11 cellular contexts compared by ENCODE assay signal in genomic region chr11:1878134-1879031, GRCh38. TPM values are rescaled to one million over a fixed set of nuclear protein-coding genes. Genes with fewer than 3 reads are reported as not detected.
DNase-seq lines count a peak whose midpoint lies in the region; FAIRE-seq and TF ChIP-seq lines count a peak whose summit lies in the region.
"Had no signal": no experiment of that assay in that cellular context is flagged by ENCODE, and none has a peak within 500 bp of the region (broad histone marks: within the 10 kb centered on the region; RNA-seq: fewer than 3 reads in every experiment).

No MANE protein-coding gene starts in this region.

- no peak overlapping the region for H3K23ac ChIP-seq in mesendoderm (ENCODE audit: low read length)

- H3K79me2 ChIP-seq in mesendoderm (ENCODE audit: control insufficient read depth, insufficient read depth, low read length), result no peaks in the 10 kb centered on the region

- no peak overlapping the region for H2BK5ac ChIP-seq in mesendoderm (ENCODE audit: low read length)

- no peak overlapping the region for H3K4ac ChIP-seq in mesendoderm (ENCODE audit: low read depth, low read length)

- H3K36me3 ChIP-seq in BLaER1 treated with 17β-estradiol and CSF1 and Interleukin-3, amounts not matched to agents 10 nM and 100 nM, result no peaks in the 10 kb centered on the region; a peak in 2 of 22 replicates
- peaks cover 0 to 9% of the 10 kb centered on the region in 2 donors for H3K36me3 ChIP-seq in adrenal gland (replicated peaks in 1 of 2)
- H3K36me3 ChIP-seq in kidney (ENCODE audit: control insufficient read depth in 1 of 2, insufficient read depth in 2 of 2, low read length in 2 of 2), result no peaks in the 10 kb centered on the region
- H3K36me3 ChIP-seq in skeletal muscle satellite cell (ENCODE audit: insufficient read depth, low read length), result peaks cover 42% of the 10 kb centered on the region
- H3K36me3 ChIP-seq in mesendoderm (ENCODE audit: control insufficient read depth, insufficient read depth, low read length), result no peaks in the 10 kb centered on the region

- 69 to 75% (median 74%) methylated on average over 13 to 30 of the region's 30 CpGs for WGBS in adrenal gland, 4 donors
- no CpG with 5 or more reads among the region's 30 CpGs for WGBS in mesendoderm (ENCODE audit: extremely low coverage, insufficient coverage, low lambda C conversion rate)

- no peaks in the 10 kb centered on the region for H3K27me3 ChIP-seq in BLaER1 treated with 17β-estradiol and CSF1 and Interleukin-3, amounts not matched to agents 10 nM and 100 nM
- H3K27me3 ChIP-seq in adrenal gland (no peaks in the 10 kb centered on the region), skeletal muscle satellite cell (ENCODE audit: control insufficient read depth, insufficient read depth, low read length) (no peaks in the 10 kb centered on the region), mesendoderm (ENCODE audit: insufficient read depth, low read length, poor library complexity) (no peaks in the 10 kb centered on the region)

- FAIRE-seq in kidney (lab: Jason Lieb, UNC), result no peak

- H3K4me2 ChIP-seq in BLaER1 treated with 17β-estradiol and CSF1 and Interleukin-3, amounts not matched to agents 10 nM and 100 nM, result peak overlapping the region in 9 of 11 experiments; percentile 47 to 77 (median 70); a peak in 14 of 22 replicates
- peak overlapping the region; percentile 73 for H3K4me2 ChIP-seq in skeletal muscle satellite cell (ENCODE audit: low read length)
- no peak overlapping the region for H3K4me2 ChIP-seq in mesendoderm (ENCODE audit: low read length)

- H4K20me1 ChIP-seq in BLaER1 treated with 17β-estradiol and CSF1 and Interleukin-3, amounts not matched to agents 10 nM and 100 nM, result peaks cover 0 to 22% (median 0%) of the 10 kb centered on the region in 11 experiments; a peak in 4 of 22 replicates

- H4K5ac ChIP-seq in mesendoderm (ENCODE audit: low read length), result no peak overlapping the region

- TF ChIP-seq POLR2A in adrenal gland (IDR thresholded peaks at IDR 0.05), result no peak

- no peak overlapping the region for H2AK5ac ChIP-seq in mesendoderm (ENCODE audit: low read length)

- TF ChIP-seq CTCF in adrenal gland (IDR thresholded peaks at IDR 0.05) (no peak), kidney (IDR thresholded peaks at IDR 0.05; ENCODE audit: borderline replicate concordance, extremely low read depth, insufficient read depth) (no peak)

- H2BK120ac ChIP-seq in mesendoderm (ENCODE audit: low read depth, low read length), result no peak overlapping the region

- H4K8ac ChIP-seq in mesendoderm (ENCODE audit: low read depth, low read length), result no peak overlapping the region

- H3K9me3 ChIP-seq in BLaER1 treated with 17β-estradiol and CSF1 and Interleukin-3, amounts not matched to agents 10 nM and 100 nM (replicated peaks in 1 of 11), result no peaks in the 10 kb centered on the region
- no peaks in the 10 kb centered on the region for H3K9me3 ChIP-seq in adrenal gland (replicated peaks in 1 of 3)
- H3K9me3 ChIP-seq in kidney (ENCODE audit: control insufficient read depth in 1 of 2, low read length in 2 of 2), result no peaks in the 10 kb centered on the region
- H3K9me3 ChIP-seq in skeletal muscle satellite cell (replicated peaks; ENCODE audit: low read length), result no peaks in the 10 kb centered on the region

- DNase-seq in adrenal gland (peak in 4 of 7 donors; percentile 24 to 51 (median 35)), kidney (peak; percentile 69), mesendoderm (no peak), NCI-H1417 (lab: John Stamatoyannopoulos, UW) (no peak)
- DNase-seq in activated CD4-positive, alpha-beta T cell treated with anti-CD3 and anti-CD28 coated beads, Interleukin-2, amount 50 U/mL, for 48 hours, result no peak
- DNase-seq in activated effector memory CD4-positive, alpha-beta T cell treated with anti-CD3 and anti-CD28 coated beads, Interleukin-2, amount 50 U/mL, for 16 hours, result no peak
- DNase-seq: C1 segment of cervical spinal cord had no signal

- intact Hi-C loops in adrenal gland (cut with DNase I) (no loop called here), kidney (cut with DNase I) (no loop called here)

- no peak overlapping the region for H3K27ac ChIP-seq in BLaER1 treated with 17β-estradiol and CSF1 and Interleukin-3, amounts not matched to agents 10 nM and 100 nM
- H3K27ac ChIP-seq in adrenal gland (peak overlapping the region in 4 of 5 donors; percentile 37 to 97 (median 62)), kidney (ENCODE audit: low read depth in 2 of 2, low read length in 2 of 2) (no peak overlapping the region), mesendoderm (ENCODE audit: low read depth, low read length) (no peak overlapping the region)
- H3K27ac ChIP-seq: SK-N-MC had no signal

- no peak overlapping the region for H3K18ac ChIP-seq in mesendoderm (ENCODE audit: low read length)

- no peak overlapping the region for H3K4me3 ChIP-seq in BLaER1 treated with 17β-estradiol and CSF1 and Interleukin-3, amounts not matched to agents 10 nM and 100 nM
- H3K4me3 ChIP-seq in adrenal gland (no peak overlapping the region), kidney (ENCODE audit: low read length in 2 of 2) (no peak overlapping the region), skeletal muscle satellite cell (ENCODE audit: low read length) (no peak overlapping the region), mesendoderm (ENCODE audit: low read length) (no peak overlapping the region)
- H3K4me3 ChIP-seq: SK-N-MC had no signal

- no peak overlapping the region; a peak in 1 of 22 replicates for H3K9ac ChIP-seq in BLaER1 treated with 17β-estradiol and CSF1 and Interleukin-3, amounts not matched to agents 10 nM and 100 nM
- H3K9ac ChIP-seq in kidney (ENCODE audit: low read length in 2 of 2) (no peak overlapping the region), skeletal muscle satellite cell (ENCODE audit: low read depth, low read length) (peak overlapping the region; percentile 62), mesendoderm (ENCODE audit: low read length) (no peak overlapping the region)

- peaks cover 64 to 94% (median 87%) of the 10 kb centered on the region in 10 experiments for H3K4me1 ChIP-seq in BLaER1 treated with 17β-estradiol and CSF1 and Interleukin-3, amounts not matched to agents 10 nM and 100 nM
- H3K4me1 ChIP-seq in adrenal gland (replicated peaks in 1 of 2) (peaks cover 16 to 57% of the 10 kb centered on the region in 2 donors), kidney (ENCODE audit: control insufficient read depth in 1 of 2, insufficient read depth in 1 of 2, low read depth in 1 of 2, low read length in 2 of 2) (no peaks in the 10 kb centered on the region), skeletal muscle satellite cell (ENCODE audit: control insufficient read depth, insufficient read depth, low read length) (peaks cover 82% of the 10 kb centered on the region), mesendoderm (ENCODE audit: control insufficient read depth, low read depth, low read length) (no peaks in the 10 kb centered on the region)

- no peaks in the 10 kb centered on the region for H3K79me1 ChIP-seq in mesendoderm (ENCODE audit: low read length)

- no peak overlapping the region for H2BK15ac ChIP-seq in mesendoderm (replicated peaks; ENCODE audit: low read depth)

- H3K56ac ChIP-seq in mesendoderm (ENCODE audit: low read length), result no peak overlapping the region

RNA-seq across cellular contexts. Expression of gene PRR33, which starts 13.3 kb away (rescaled TPM):
- under 1 TPM in 4 of 8 donors, not detected in 4; 0.07 to 0.30 (median 0.15) TPM for total RNA-seq in adrenal gland
- polyA plus RNA-seq in adrenal gland, result 1 to 10 TPM in 2 of 3 donors, not detected in 1; 1.1 to 2.3 TPM
- total RNA-seq in kidney, result not detected
- not detected for polyA plus RNA-seq in kidney (ENCODE audit: insufficient read depth, low read depth, low replicate concordance)
- total RNA-seq in skeletal muscle satellite cell (2012; rRNA removed), result not detected in 2 replicates
- polyA plus RNA-seq in mesendoderm (2013, experiment 1 of 2), result not detected
- polyA plus RNA-seq in mesendoderm (2013, experiment 2 of 2), result 0.01 TPM
- total RNA-seq: G401 had no signal

RNA-seq across cellular contexts. Expression of gene LSP1, which starts 25.5 kb away (rescaled TPM):
- 100 to 1,000 TPM; 158 to 323 (median 250) TPM for total RNA-seq in adrenal gland
- 1,000 to 10,000 TPM in 1 of 3 donors, 100 to 1,000 TPM in 2; 319 to 1,341 (median 324) TPM for polyA plus RNA-seq in adrenal gland
- 26.1 TPM for total RNA-seq in kidney
- 8.4 TPM for polyA plus RNA-seq in kidney (ENCODE audit: insufficient read depth, low read depth, low replicate concordance)
- 56.3 and 63.6 TPM in 2 replicates for total RNA-seq in skeletal muscle satellite cell (2012; rRNA removed)
- 0.08 TPM for polyA plus RNA-seq in mesendoderm (2013, experiment 1 of 2)
- 0.03 TPM for polyA plus RNA-seq in mesendoderm (2013, experiment 2 of 2)

RNA-seq across cellular contexts. Expression of gene TNNI2, which starts 39.6 kb away (rescaled TPM):
- total RNA-seq in adrenal gland (1 to 10 TPM in 3 of 8 donors, under 1 TPM in 2, not detected in 3; 0.55 to 4.2 (median 1.4) TPM), kidney (1.3 TPM)
- polyA plus RNA-seq in adrenal gland (10 to 100 TPM in 2 of 3 donors, 1 to 10 TPM in 1; 1.9 to 21.8 (median 12.0) TPM), kidney (ENCODE audit: insufficient read depth, low read depth, low replicate concordance) (not detected)
- 0.87 TPM in 1 of 2 replicates, not detected in the other for total RNA-seq in skeletal muscle satellite cell (2012; rRNA removed)
- not detected for polyA plus RNA-seq in mesendoderm (2013, experiment 1 of 2)
- not detected for polyA plus RNA-seq in mesendoderm (2013, experiment 2 of 2)
- total RNA-seq: G401 had no signal

RNA-seq across cellular contexts. Expression of gene TNNT3, which starts 41.1 kb away (rescaled TPM):
- total RNA-seq in adrenal gland (1 to 10 TPM in 4 of 8 donors, under 1 TPM in 3, not detected in 1; 0.81 to 8.7 (median 3.4) TPM), kidney (0.60 TPM)
- polyA plus RNA-seq in adrenal gland (10 to 100 TPM in 1 of 3 donors, 1 to 10 TPM in 2; 1.0 to 10.6 (median 5.8) TPM), kidney (ENCODE audit: insufficient read depth, low read depth, low replicate concordance) (not detected)
- total RNA-seq in skeletal muscle satellite cell (2012; rRNA removed), result 17.7 TPM in 1 of 2 replicates, not detected in the other
- not detected for polyA plus RNA-seq in mesendoderm (2013, experiment 1 of 2)
- not detected for polyA plus RNA-seq in mesendoderm (2013, experiment 2 of 2)
- total RNA-seq: G401 had no signal

RNA-seq across cellular contexts. Expression of gene SYT8, which starts 43.6 kb away (rescaled TPM):
- total RNA-seq in adrenal gland (1 to 10 TPM in 1 of 8 donors, under 1 TPM in 1, not detected in 6; 0.61 to 1.2 TPM), kidney (1.7 TPM)
- polyA plus RNA-seq in adrenal gland (1 to 10 TPM in 1 of 3 donors, under 1 TPM in 1, not detected in 1; 0.91 to 3.1 TPM), kidney (ENCODE audit: insufficient read depth, low read depth, low replicate concordance) (1.2 TPM)
- under 0.01 TPM in 1 of 2 replicates, not detected in the other for total RNA-seq in skeletal muscle satellite cell (2012; rRNA removed)
- polyA plus RNA-seq in mesendoderm (2013, experiment 1 of 2), result not detected
- polyA plus RNA-seq in mesendoderm (2013, experiment 2 of 2), result not detected
- total RNA-seq: G401 had no signal

Comparison
In these comparisons a context has a peak if more than half of its experiments do, and no peak if none do; other contexts are left out.
1. H3K27ac ChIP-seq: peak in adrenal gland (4 of 5); none in BLaER1 treated with 17β-estradiol and CSF1 and Interleukin-3, amounts not matched to agents 10 nM and 100 nM (0 of 11), kidney (0 of 2) and mesendoderm (single experiment).
2. DNase-seq: peak in adrenal gland (4 of 7) and kidney (single experiment); none in mesendoderm (single experiment), NCI-H1417 (0 of 3), activated CD4-positive, alpha-beta T cell treated with anti-CD3 and anti-CD28 coated beads, Interleukin-2, amount 50 U/mL, for 48 hours (0 of 2) and activated effector memory CD4-positive, alpha-beta T cell treated with anti-CD3 and anti-CD28 coated beads, Interleukin-2, amount 50 U/mL, for 16 hours (single experiment).